Comparison of ENCODE assay signal across 18 cellular contexts in the genomic region with DNA sequence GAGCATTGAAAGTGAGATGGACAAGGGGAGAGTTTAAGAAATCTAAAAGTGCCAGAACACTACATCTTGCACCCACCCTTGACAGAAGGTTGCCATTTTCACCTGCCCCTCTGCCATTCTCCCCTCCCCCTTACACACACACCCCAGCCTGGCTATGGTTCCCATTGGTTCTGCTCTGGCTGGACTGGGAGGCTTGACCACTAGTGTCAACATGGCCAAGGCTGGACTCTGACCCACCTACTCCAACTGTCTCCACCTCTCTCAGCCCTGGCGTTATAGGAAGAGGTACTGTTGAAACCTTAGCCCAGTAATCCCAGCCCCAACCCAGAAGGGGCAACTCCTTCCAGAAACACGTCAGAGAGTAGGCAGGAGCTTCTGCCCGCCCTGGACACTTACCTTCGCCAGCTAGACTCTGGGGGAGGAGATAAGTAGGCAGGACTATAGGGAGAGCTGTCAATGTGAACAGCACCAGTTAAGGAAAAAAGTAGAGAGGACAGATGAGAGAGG. TPM values are rescaled to one million over a fixed set of nuclear protein-coding genes. Genes with fewer than 3 reads are reported as not detected.
DNase-seq lines count a peak whose midpoint lies in the region; TF ChIP-seq lines count a peak whose summit lies in the region.
"Had no signal": no experiment of that assay in that cellular context is flagged by ENCODE, and none has a peak within 500 bp of the region (broad histone marks: within the 10 kb centered on the region; RNA-seq: fewer than 3 reads in every experiment).

No MANE protein-coding gene starts in this region.

- no peaks in the 10 kb centered on the region for H3K9me3 Mint-ChIP-seq in T-helper 1 cell treated with Interleukin-12 subunit alpha and Interleukin-12 subunit beta and Interleukin-4 antibody, amounts not matched to agents 30 μg/mL and 1 μg/mL, for 36 hours
- no peaks in the 10 kb centered on the region for H3K9me3 Mint-ChIP-seq in brain
- H3K9me3 Mint-ChIP-seq in nephron, result no peaks in the 10 kb centered on the region

- H3K27me3 Mint-ChIP-seq in T-helper 1 cell treated with Interleukin-12 subunit alpha and Interleukin-12 subunit beta and Interleukin-4 antibody, amounts not matched to agents 30 μg/mL and 1 μg/mL, for 36 hours (ENCODE audit: low read depth), result no peaks in the 10 kb centered on the region
- peaks cover 6% of the 10 kb centered on the region for H3K27me3 Mint-ChIP-seq in brain
- no peaks in the 10 kb centered on the region for H3K27me3 Mint-ChIP-seq in nephron (ENCODE audit: low read depth)

- H3K27ac Mint-ChIP-seq in T-helper 1 cell treated with Interleukin-12 subunit alpha and Interleukin-12 subunit beta and Interleukin-4 antibody, amounts not matched to agents 30 μg/mL and 1 μg/mL, for 36 hours, result peak overlapping the region; percentile 72
- H3K27ac Mint-ChIP-seq in brain, result peak overlapping the region; percentile 5 to 60 (median 27)
- peak overlapping the region in 1 of 3 experiments; percentile 14 for H3K27ac Mint-ChIP-seq in nephron

- DNase-seq in T-helper 1 cell, result no peak
- DNase-seq in HuH-7.5 (ENCODE audit: low spot score), result peak; percentile 89
- DNase-seq in 8988T, result no peak
- DNase-seq in NCI-H2227 (lab: John Stamatoyannopoulos, UW; ENCODE audit: unreplicated experiment), result no peak
- DNase-seq in NCI-H1694 (lab: John Stamatoyannopoulos, UW), result no peak
- DNase-seq: anterior cingulate cortex; HCEC 1CT; mesendoderm; NCI-H2107; NCI-H82; occipital lobe; stimulated activated CD4-positive, alpha-beta T cell treated with anti-CD3 and anti-CD28 coated beads, Interleukin-4, amount 100 ng/mL, for 1 hour; stimulated activated CD8-positive, alpha-beta memory T cell treated with anti-CD3 and anti-CD28 coated beads, Interleukin-4, amount 100 ng/mL, for 48 hours; thyroid gland; WERI-Rb-1 had no signal

- H3K4me1 Mint-ChIP-seq in T-helper 1 cell treated with Interleukin-12 subunit alpha and Interleukin-12 subunit beta and Interleukin-4 antibody, amounts not matched to agents 30 μg/mL and 1 μg/mL, for 36 hours (ENCODE audit: low read depth), result peaks cover 33% of the 10 kb centered on the region
- peaks cover 28% of the 10 kb centered on the region for H3K4me1 Mint-ChIP-seq in brain
- peaks cover 20% of the 10 kb centered on the region for H3K4me1 Mint-ChIP-seq in nephron

- H3K36me3 Mint-ChIP-seq in T-helper 1 cell treated with Interleukin-12 subunit alpha and Interleukin-12 subunit beta and Interleukin-4 antibody, amounts not matched to agents 30 μg/mL and 1 μg/mL, for 36 hours (ENCODE audit: low read depth), result peaks cover 41% of the 10 kb centered on the region
- H3K36me3 Mint-ChIP-seq in brain (peaks cover 31% of the 10 kb centered on the region), nephron (ENCODE audit: low read depth) (peaks cover 34% of the 10 kb centered on the region)

- H3K4me3 Mint-ChIP-seq in T-helper 1 cell treated with Interleukin-12 subunit alpha and Interleukin-12 subunit beta and Interleukin-4 antibody, amounts not matched to agents 30 μg/mL and 1 μg/mL, for 36 hours, result peak overlapping the region; percentile 16
- peak overlapping the region in 2 of 5 experiments; percentile 36 to 72 for H3K4me3 Mint-ChIP-seq in brain
- peak overlapping the region; percentile 33 to 62 (median 41) for H3K4me3 Mint-ChIP-seq in nephron

- no peak for TF ChIP-seq CTCF in brain (conservative IDR thresholded peaks at IDR 0.05)
- no peak for TF ChIP-seq CTCF in nephron (IDR thresholded peaks at IDR 0.05; ENCODE audit: unreplicated experiment in 3 of 3)

RNA-seq across cellular contexts. Expression of a gene that starts 4.5 kb away (rescaled TPM):
- 39.3 TPM for polyA plus RNA-seq in brain (ENCODE audit: insufficient read depth, low read depth, low replicate concordance)

RNA-seq across cellular contexts. Expression of a gene that starts 7.4 kb away (rescaled TPM):
- 27.6 TPM for polyA plus RNA-seq in brain (ENCODE audit: insufficient read depth, low read depth, low replicate concordance)

RNA-seq across cellular contexts. Expression of a gene that starts 9.4 kb away (rescaled TPM):
- polyA plus RNA-seq in brain (ENCODE audit: insufficient read depth, low read depth, low replicate concordance), result 52.2 TPM

RNA-seq across cellular contexts. Expression of a gene that starts 13.8 kb away (rescaled TPM):
- 44.9 TPM for polyA plus RNA-seq in brain (ENCODE audit: insufficient read depth, low read depth, low replicate concordance)

RNA-seq across cellular contexts. Expression of a gene that starts 23.6 kb away (rescaled TPM):
- 133 TPM for polyA plus RNA-seq in brain (ENCODE audit: insufficient read depth, low read depth, low replicate concordance)
